Comparison of ENCODE assay signal across 9 cellular contexts in genomic region chr10:103584216-103585010, GRCh38.
DNase-seq lines count a peak whose midpoint lies in the region; ATAC-seq and TF ChIP-seq lines count a peak whose summit lies in the region.
"Had no signal": no experiment of that assay in that cellular context is flagged by ENCODE, and none has a peak within 500 bp of the region (broad histone marks: within the 10 kb centered on the region; RNA-seq: fewer than 3 reads in every experiment).

No MANE protein-coding gene starts in this region.

- WGBS in gastroesophageal sphincter (ENCODE audit: low coverage in 1 of 2), 2 donors = 34 to 49% methylated on average over 3 to 14 of the region's 111 CpGs

- DNase-seq in activated T-cell treated with anti-CD3 and anti-CD28 coated beads for 24 hours (ENCODE audit: low read depth) (peak; percentile 45), SIG-M5 (lab: John Stamatoyannopoulos, UW) (no peak), ureter (ENCODE audit: low spot score) (no peak), Caco-2 (no peak)
- peak; percentile 67 for DNase-seq in stimulated activated CD4-positive, alpha-beta T cell treated with anti-CD3 and anti-CD28 coated beads, Interleukin-2, amount 100 ng/mL, for 4 hours (ENCODE audit: low read depth)

- peak overlapping the region in 1 of 2 donors; percentile 48 for H3K4me3 ChIP-seq in gastroesophageal sphincter
- H3K4me3 ChIP-seq in Caco-2 (ENCODE audit: low read depth, low read length) = no peak overlapping the region

- no peak for TF ChIP-seq POLR2A in gastroesophageal sphincter (IDR thresholded peaks at IDR 0.05)

- no peak for TF ChIP-seq CTCF in gastroesophageal sphincter (IDR thresholded peaks at IDR 0.05)
- TF ChIP-seq CTCF in Caco-2 (IDR thresholded peaks at IDR 0.05; ENCODE audit: insufficient read depth in 1 of 2, low read depth in 1 of 2, low read length in 1 of 2, severe bottlenecking in 1 of 2, unreplicated experiment in 1 of 2) = no peak

- H3K9me3 Mint-ChIP-seq in Caco-2 (ENCODE audit: unreplicated experiment) = peaks cover 16% of the 10 kb centered on the region
- H3K9me3 Mint-ChIP-seq: neural crest cell had no signal

- no peaks in the 10 kb centered on the region for H3K27me3 Mint-ChIP-seq in Caco-2 (ENCODE audit: insufficient read depth, unreplicated experiment)

- H3K36me3 ChIP-seq in gastroesophageal sphincter (peaks cover 0 to 28% of the 10 kb centered on the region in 2 donors), Caco-2 (ENCODE audit: control insufficient read depth, insufficient read depth, low read length) (no peaks in the 10 kb centered on the region)

- TF ChIP-seq EP300 in gastroesophageal sphincter (IDR thresholded peaks at IDR 0.05) = no peak

- POLR2A ChIA-PET in Caco-2 (lab: Charles Lee) = no interaction called here

- CTCF ChIA-PET in Caco-2 (lab: Charles Lee) = no interaction called here

- intact Hi-C loops in Caco-2 (cut with micrococcal nuclease; ENCODE audit: unreplicated experiment) = no loop called here

- H3K36me3 Mint-ChIP-seq in Caco-2 (ENCODE audit: insufficient read depth, unreplicated experiment) = no peaks in the 10 kb centered on the region

- no TSS peak for BruUV-seq in Caco-2 (replicated peaks; lab: Mats Ljungman, UMichigan)

- no peak overlapping the region for H3K4me3 Mint-ChIP-seq in Caco-2 (ENCODE audit: unreplicated experiment)
- H3K4me3 Mint-ChIP-seq: neural crest cell had no signal

- no peak overlapping the region for H3K27ac ChIP-seq in gastroesophageal sphincter

- ATAC-seq in HG03175 (IDR thresholded peaks at IDR 0.05; ENCODE audit: unreplicated experiment) (peak; percentile 58), gastroesophageal sphincter (peak; percentile 44), HG03097 (IDR thresholded peaks at IDR 0.05; ENCODE audit: low FRiP score, unreplicated experiment) (no peak)

- H3K9me3 ChIP-seq in gastroesophageal sphincter = peaks cover 0 to 19% (median 0%) of the 10 kb centered on the region in 3 donors
- peaks cover 4% of the 10 kb centered on the region; the same call in 1 of the 2 replicates for H3K9me3 ChIP-seq in Caco-2

- H3K4me1 Mint-ChIP-seq in Caco-2 (ENCODE audit: low read depth, unreplicated experiment) = no peaks in the 10 kb centered on the region

- H3K27me3 ChIP-seq in gastroesophageal sphincter = peaks cover 47% of the 10 kb centered on the region
- H3K27me3 ChIP-seq in Caco-2 (replicated peaks; ENCODE audit: control insufficient read depth, insufficient read depth, low read length) = no peaks in the 10 kb centered on the region

- H3K4me1 ChIP-seq in gastroesophageal sphincter = peaks cover 0 to 9% (median 0%) of the 10 kb centered on the region in 3 donors
- H3K4me1 ChIP-seq in Caco-2 = peaks cover under 1% of the 10 kb centered on the region

- H3K27ac Mint-ChIP-seq in Caco-2 (ENCODE audit: unreplicated experiment) = no peak overlapping the region

Comparison
In these comparisons a context has a peak if more than half of its experiments do, and no peak if none do; other contexts are left out.
1. DNase-seq: peak in activated T-cell treated with anti-CD3 and anti-CD28 coated beads for 24 hours (single experiment) and stimulated activated CD4-positive, alpha-beta T cell treated with anti-CD3 and anti-CD28 coated beads, Interleukin-2, amount 100 ng/mL, for 4 hours (single experiment); none in SIG-M5 (single experiment), ureter (single experiment) and Caco-2 (0 of 2).